1 cellular context compared by ENCODE assay signal in the genomic region with DNA sequence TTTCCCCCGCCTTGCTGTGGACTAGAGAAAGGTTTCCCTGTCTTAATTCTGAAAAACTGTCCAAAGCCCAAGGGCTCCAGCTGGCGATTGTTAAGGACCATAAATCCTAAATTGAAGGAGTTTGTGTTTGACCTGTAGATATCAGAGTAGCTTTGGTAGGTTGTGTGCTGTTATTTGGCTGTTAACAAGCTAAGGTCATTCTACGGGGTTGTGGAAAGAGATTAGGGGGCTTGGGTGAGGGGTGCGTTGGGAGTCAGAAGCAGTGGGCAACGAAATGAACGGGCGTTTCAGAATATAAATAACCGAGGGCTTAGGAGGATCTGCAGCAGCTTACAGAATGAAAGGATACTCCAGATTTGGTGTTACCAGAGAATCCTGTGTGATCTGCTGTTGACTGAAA.
TF ChIP-seq lines count a peak whose summit lies in the region.

No MANE protein-coding gene starts in this region.

TF ChIP-seq in GM12878, 131 proteins besides CTCF, POLR2A, EP300 and RAD21:
- no peak for TF ChIP-seq ELK1 (IDR thresholded peaks at IDR 0.05; ENCODE audit: low read depth, low read length)
- no peak for TF ChIP-seq RELA (IDR thresholded peaks at IDR 0.05; ENCODE audit: borderline replicate concordance, partially characterized antibody)
- TF ChIP-seq LARP7 (IDR thresholded peaks at IDR 0.05) = no peak
- no peak for TF ChIP-seq CHD2 (IDR thresholded peaks at IDR 0.05; ENCODE audit: borderline replicate concordance, low read depth, low read length)
- TF ChIP-seq, protein P1, sequence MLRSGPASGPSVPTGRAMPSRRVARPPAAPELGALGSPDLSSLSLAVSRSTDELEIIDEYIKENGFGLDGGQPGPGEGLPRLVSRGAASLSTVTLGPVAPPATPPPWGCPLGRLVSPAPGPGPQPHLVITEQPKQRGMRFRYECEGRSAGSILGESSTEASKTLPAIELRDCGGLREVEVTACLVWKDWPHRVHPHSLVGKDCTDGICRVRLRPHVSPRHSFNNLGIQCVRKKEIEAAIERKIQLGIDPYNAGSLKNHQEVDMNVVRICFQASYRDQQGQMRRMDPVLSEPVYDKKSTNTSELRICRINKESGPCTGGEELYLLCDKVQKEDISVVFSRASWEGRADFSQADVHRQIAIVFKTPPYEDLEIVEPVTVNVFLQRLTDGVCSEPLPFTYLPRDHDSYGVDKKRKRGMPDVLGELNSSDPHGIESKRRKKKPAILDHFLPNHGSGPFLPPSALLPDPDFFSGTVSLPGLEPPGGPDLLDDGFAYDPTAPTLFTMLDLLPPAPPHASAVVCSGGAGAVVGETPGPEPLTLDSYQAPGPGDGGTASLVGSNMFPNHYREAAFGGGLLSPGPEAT (IDR thresholded peaks at IDR 0.05; ENCODE audit: low read depth) = no peak
- TF ChIP-seq CHD4 (IDR thresholded peaks at IDR 0.05) = no peak
- no peak for TF ChIP-seq CREM (IDR thresholded peaks at IDR 0.05; ENCODE audit: low read depth)
- TF ChIP-seq MTA3 (IDR thresholded peaks at IDR 0.05; ENCODE audit: borderline replicate concordance, low read length) = no peak
- no peak for TF ChIP-seq BACH1 (IDR thresholded peaks at IDR 0.05; ENCODE audit: borderline replicate concordance)
- no peak for TF ChIP-seq IRF4 (IDR thresholded peaks at IDR 0.05; ENCODE audit: low read depth, low read length)
- no peak for TF ChIP-seq HDGF (IDR thresholded peaks at IDR 0.05)
- no peak for TF ChIP-seq IRF5 (IDR thresholded peaks at IDR 0.05; ENCODE audit: borderline replicate concordance)
- no peak for TF ChIP-seq CBX5 (IDR thresholded peaks at IDR 0.05; ENCODE audit: low read depth)
- no peak for TF ChIP-seq CEBPZ (IDR thresholded peaks at IDR 0.05; ENCODE audit: low read depth, low read length)
- TF ChIP-seq FOXM1 (IDR thresholded peaks at IDR 0.05; ENCODE audit: low read depth, low read length) = no peak
- no peak for TF ChIP-seq ATF2 (IDR thresholded peaks at IDR 0.05; ENCODE audit: low read length)
- no peak for TF ChIP-seq TBL1XR1 (IDR thresholded peaks at IDR 0.05; ENCODE audit: low read depth, low read length)
- no peak for TF ChIP-seq BCL11A (IDR thresholded peaks at IDR 0.05; ENCODE audit: low read depth, low read length)
- TF ChIP-seq STAT1 (conservative IDR thresholded peaks at IDR 0.05) = no peak
- no peak for TF ChIP-seq NKRF (conservative IDR thresholded peaks at IDR 0.05)
TF ChIP-seq in GM12878: peak in this region for 0.
